In genomic region chr14:33184587-33184986, GRCh38 we compare ENCODE assay signal across 12 cellular contexts.
DNase-seq lines count a peak whose midpoint lies in the region; ATAC-seq and TF ChIP-seq lines count a peak whose summit lies in the region.
"Had no signal": no experiment of that assay in that cellular context is flagged by ENCODE, and none has a peak within 500 bp of the region (broad histone marks: within the 10 kb centered on the region; RNA-seq: fewer than 3 reads in every experiment).

No MANE protein-coding gene starts in this region.

- H3K36me3 ChIP-seq in body of pancreas (replicated peaks in 1 of 2; ENCODE audit: insufficient read depth in 1 of 2, low read depth in 2 of 2) = no peaks in the 10 kb centered on the region
- H3K36me3 ChIP-seq: ovary, vagina had no signal

- peak; percentile 60 for TF ChIP-seq CTCF in LNCaP clone FGC (IDR thresholded peaks at IDR 0.05; ENCODE audit: control insufficient read depth, extremely low read depth, insufficient read depth)
- peak; percentile 30 for TF ChIP-seq CTCF in astrocyte of the cerebellum (IDR thresholded peaks at IDR 0.05; ENCODE audit: low read depth, low read length, missing control alignments)
- peak in 1 of 7 experiments; percentile 6 for TF ChIP-seq CTCF in body of pancreas (IDR thresholded peaks at IDR 0.05)

- no peaks in the 10 kb centered on the region for H3K27me3 Mint-ChIP-seq in activated T-cell treated with anti-CD3 and anti-CD28 coated beads, Interleukin-2, amount 50 U/mL, for 24 hours

- H3K4me1 Mint-ChIP-seq in activated T-cell treated with anti-CD3 and anti-CD28 coated beads, Interleukin-2, amount 50 U/mL, for 24 hours (ENCODE audit: low read depth) = no peaks in the 10 kb centered on the region

- ATAC-seq in left colon (peak; percentile 73), body of pancreas (no peak), GM18870 (IDR thresholded peaks at IDR 0.05; ENCODE audit: unreplicated experiment) (no peak)

- H3K4me1 ChIP-seq in body of pancreas = no peaks in the 10 kb centered on the region
- H3K4me1 ChIP-seq: vagina had no signal

- no peak for TF ChIP-seq POLR2A in body of pancreas (IDR thresholded peaks at IDR 0.05)

- no peaks in the 10 kb centered on the region for H3K9me3 ChIP-seq in body of pancreas
- H3K9me3 ChIP-seq: ovary, vagina had no signal

- no peaks in the 10 kb centered on the region for H3K27me3 ChIP-seq in body of pancreas
- H3K27me3 ChIP-seq: ovary, vagina had no signal

- peaks cover 5% of the 10 kb centered on the region for H3K9me3 Mint-ChIP-seq in activated T-cell treated with anti-CD3 and anti-CD28 coated beads, Interleukin-2, amount 50 U/mL, for 24 hours
- H3K9me3 Mint-ChIP-seq: activated T-helper 2 cell treated with anti-CD3 and anti-CD28 coated beads, Interferon-gamma antibody, Interleukin-2, Interleukin-4, amounts not matched to agents 10 μg/mL and 5 μg/mL and 100 μg/mL, durations not matched to agents 14 hours and 24 hours and 36 hours had no signal

- in situ Hi-C loops in astrocyte of the cerebellum (cut with HindIII; ENCODE audit: low sequenced_read_pairs) = no loop called here

- intact Hi-C loops in left colon (cut with DNase I, micrococcal nuclease) = no loop called here
- intact Hi-C loops in body of pancreas (cut with DNase I) = no loop called here

- H3K27ac ChIP-seq in body of pancreas = no peak overlapping the region
- H3K27ac ChIP-seq: ovary, vagina had no signal

- no peak overlapping the region for H3K4me3 Mint-ChIP-seq in activated T-cell treated with anti-CD3 and anti-CD28 coated beads, Interleukin-2, amount 50 U/mL, for 24 hours

- H3K36me3 Mint-ChIP-seq in activated T-cell treated with anti-CD3 and anti-CD28 coated beads, Interleukin-2, amount 50 U/mL, for 24 hours (ENCODE audit: low read depth) = no peaks in the 10 kb centered on the region

- 45 to 63% methylated on average over 2 of the region's 2 CpGs for WGBS in body of pancreas, 2 donors

- DNase-seq in COR-L47 (lab: John Stamatoyannopoulos, UW) (peak; percentile 56), LNCaP clone FGC (ENCODE audit: low read depth) (no peak), astrocyte of the cerebellum (ENCODE audit: low read depth) (no peak), left colon (no peak), body of pancreas (no peak), cerebellum (ENCODE audit: low spot score) (no peak)
- DNase-seq in activated T-cell treated with anti-CD3 and anti-CD28 coated beads, Interleukin-2, amount 50 U/mL, for 24 hours = no peak
- DNase-seq: NCI-H510A, ovary had no signal

- H3K4me3 ChIP-seq in LNCaP clone FGC (ENCODE audit: low read depth, low read length) (no peak overlapping the region), astrocyte of the cerebellum (ENCODE audit: low read depth, low read length) (no peak overlapping the region), body of pancreas (no peak overlapping the region)
- H3K4me3 ChIP-seq: ovary, vagina had no signal

- no peak overlapping the region for H3K27ac Mint-ChIP-seq in activated T-cell treated with anti-CD3 and anti-CD28 coated beads, Interleukin-2, amount 50 U/mL, for 24 hours
- H3K27ac Mint-ChIP-seq: activated T-helper 2 cell treated with anti-CD3 and anti-CD28 coated beads, Interferon-gamma antibody, Interleukin-2, Interleukin-4, amounts not matched to agents 10 μg/mL and 5 μg/mL and 100 μg/mL, durations not matched to agents 14 hours and 24 hours and 36 hours had no signal
